In genomic region chr12:128140551-128140950, GRCh38 we compare ENCODE assay signal across 19 cellular contexts.
"Had no signal": no experiment of that assay in that cellular context is flagged by ENCODE, and none has a peak within 500 bp of the region (broad histone marks: within the 10 kb centered on the region; RNA-seq: fewer than 3 reads in every experiment).

No MANE protein-coding gene starts in this region.

- H3K27me3 Mint-ChIP-seq: activated CD4-positive, alpha-beta T cell treated with anti-CD3 and anti-CD28 coated beads, Interleukin-2, amount 10 ng/mL, durations not matched to agents 7 days and 5 days; activated naive CD4-positive, alpha-beta T cell treated with anti-CD3 and anti-CD28 coated beads, Interleukin-2, amount 10 ng/mL, durations not matched to agents 7 days and 5 days; T-helper 17 cell had no signal

- DNase-seq: activated CD4-positive, alpha-beta T cell treated with anti-CD3 and anti-CD28 coated beads, Interleukin-2, amount 10 ng/mL, durations not matched to agents 7 days and 5 days; activated CD4-positive, CD25-positive, alpha-beta regulatory T cell; activated CD8-positive, alpha-beta memory T cell treated with anti-CD3 and anti-CD28 coated beads for 24 hours; activated naive CD4-positive, alpha-beta T cell treated with anti-CD3 and anti-CD28 coated beads, Interleukin-2, amount 10 ng/mL, durations not matched to agents 7 days and 5 days; activated T-cell treated with anti-CD3 and anti-CD28 coated beads for 4 hours; dermis blood vessel endothelial cell; erythroblast; mammary epithelial cell; nephron progenitor cell; stimulated activated CD4-positive, alpha-beta T cell treated with anti-CD3 and anti-CD28 coated beads, Interleukin-4, amount 100 ng/mL, for 1 hour; stimulated activated CD8-positive, alpha-beta memory T cell treated with anti-CD3 and anti-CD28 coated beads, Interleukin-4, amount 100 ng/mL, for 48 hours; stimulated activated naive CD8-positive, alpha-beta T cell treated with anti-CD3 and anti-CD28 coated beads, Interleukin-15, Interleukin-2, amounts not matched to agents 100 U/mL and 50 U/mL, for 24 hours; T-helper 17 cell; upper lobe of right lung had no signal

- H3K4me3 ChIP-seq: prostate gland, upper lobe of right lung had no signal

- H3K4me3 Mint-ChIP-seq: activated CD4-positive, alpha-beta T cell treated with anti-CD3 and anti-CD28 coated beads, Interleukin-2, amount 10 ng/mL, durations not matched to agents 7 days and 5 days; activated naive CD4-positive, alpha-beta T cell treated with anti-CD3 and anti-CD28 coated beads, Interleukin-2, amount 10 ng/mL, durations not matched to agents 7 days and 5 days; brain; nephron progenitor cell; T-helper 17 cell had no signal

- H3K27ac ChIP-seq: prostate gland, upper lobe of right lung had no signal

- H3K4me1 ChIP-seq: prostate gland, upper lobe of right lung had no signal

- H3K36me3 ChIP-seq: prostate gland, upper lobe of right lung had no signal

- ATAC-seq: left lobe of liver; stimulated activated naive CD8-positive, alpha-beta T cell treated with anti-CD3 and anti-CD28 coated beads, Interleukin-15, Interleukin-2, amounts not matched to agents 100 U/mL and 50 U/mL, for 24 hours; T-helper 17 cell; upper lobe of right lung had no signal

- H3K9me3 ChIP-seq: prostate gland, upper lobe of right lung had no signal

- H3K27ac Mint-ChIP-seq: activated CD4-positive, alpha-beta T cell treated with anti-CD3 and anti-CD28 coated beads, Interleukin-2, amount 10 ng/mL, durations not matched to agents 7 days and 5 days; activated naive CD4-positive, alpha-beta T cell treated with anti-CD3 and anti-CD28 coated beads, Interleukin-2, amount 10 ng/mL, durations not matched to agents 7 days and 5 days; activated T-helper 2 cell treated with anti-CD3 and anti-CD28 coated beads, Interferon-gamma antibody, Interleukin-2, Interleukin-4, amounts not matched to agents 10 μg/mL and 5 μg/mL and 100 μg/mL, durations not matched to agents 14 hours and 24 hours and 36 hours; brain; nephron progenitor cell; T-helper 17 cell had no signal

- H3K27me3 ChIP-seq: upper lobe of right lung had no signal

- FAIRE-seq: TTC549 had no signal

- H3K36me3 Mint-ChIP-seq: activated naive CD4-positive, alpha-beta T cell treated with anti-CD3 and anti-CD28 coated beads, Interleukin-2, amount 10 ng/mL, durations not matched to agents 7 days and 5 days; brain had no signal

- H3K4me1 Mint-ChIP-seq: activated CD4-positive, alpha-beta T cell treated with anti-CD3 and anti-CD28 coated beads, Interleukin-2, amount 10 ng/mL, durations not matched to agents 7 days and 5 days; activated naive CD4-positive, alpha-beta T cell treated with anti-CD3 and anti-CD28 coated beads, Interleukin-2, amount 10 ng/mL, durations not matched to agents 7 days and 5 days; brain; nephron progenitor cell; T-helper 17 cell had no signal
